Comparison of ENCODE assay signal across 12 cellular contexts in the genomic region with DNA sequence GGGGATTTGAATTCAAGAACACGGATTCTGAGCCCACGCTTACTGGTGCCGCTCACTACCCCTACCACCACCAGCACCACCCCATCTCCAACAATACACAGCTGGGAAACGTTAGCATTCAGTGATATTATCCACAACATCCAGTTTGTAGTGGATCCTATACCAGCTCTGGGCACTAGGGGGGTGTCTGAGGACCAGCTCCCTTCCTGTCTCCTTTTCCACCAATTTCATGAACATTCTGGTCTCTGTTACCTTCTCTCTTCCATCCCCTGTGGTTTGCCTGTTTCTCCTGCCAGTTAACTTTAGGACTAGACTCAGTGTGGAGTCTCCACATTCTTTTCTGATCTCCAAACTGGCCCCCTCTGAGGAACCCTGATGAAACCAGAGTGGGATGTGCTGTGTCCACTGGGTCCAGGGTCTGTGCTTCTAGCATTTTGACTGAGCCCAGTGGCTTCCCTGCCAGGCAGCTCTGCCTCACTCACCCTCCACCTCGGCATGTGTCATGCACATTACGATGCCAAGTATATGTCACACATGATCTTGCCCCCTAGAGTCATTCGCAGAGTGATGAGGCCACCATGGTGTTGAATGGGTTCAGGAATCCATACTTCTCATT.
A peak's percentile ranks its signal among the peaks of the same experiment; 100 is the strongest.
DNase-seq lines count a peak whose midpoint lies in the region; ATAC-seq, FAIRE-seq and TF ChIP-seq lines count a peak whose summit lies in the region.
"Had no signal": no experiment of that assay in that cellular context is flagged by ENCODE, and none has a peak within 500 bp of the region (broad histone marks: within the 10 kb centered on the region; RNA-seq: fewer than 3 reads in every experiment).

No MANE protein-coding gene starts in this region.

- intact Hi-C loops in OCI-LY7 (cut with micrococcal nuclease; ENCODE audit: unreplicated experiment): no loop called here

- H3K9me3 ChIP-seq in A549 (no peaks in the 10 kb centered on the region), OCI-LY7 (ENCODE audit: low read length) (no peaks in the 10 kb centered on the region)
- H3K9me3 ChIP-seq: thyroid gland had no signal

- TF ChIP-seq EP300 in A549 (IDR thresholded peaks at IDR 0.05): no peak

- no peak for TF ChIP-seq POLR2A in A549 (IDR thresholded peaks at IDR 0.05; ENCODE audit: low read length)

- H4K20me1 ChIP-seq in OCI-LY7 (ENCODE audit: insufficient read depth, low read length): no peaks in the 10 kb centered on the region

- H3K4me1 Mint-ChIP-seq in immature natural killer cell: no peaks in the 10 kb centered on the region

- H3K4me3 ChIP-seq in A549: no peak overlapping the region
- H3K4me3 ChIP-seq in OCI-LY7 (ENCODE audit: low read depth, low read length, poor library complexity, severe bottlenecking): no peak overlapping the region
- H3K4me3 ChIP-seq in fibroblast of villous mesenchyme (ENCODE audit: low read depth, low read length): no peak overlapping the region
- H3K4me3 ChIP-seq: thyroid gland had no signal

- POLR2A ChIA-PET in A549 (lab: Yijun Ruan, JAX) (no interaction called here), OCI-LY7 (lab: Charles Lee) (interaction anchor here (1.4 kb wide), 1 partner anchor 17 kb away, joined by 5 read pairs; no protein-coding TSS in a partner anchor)

- H3K27ac ChIP-seq in A549: no peak overlapping the region
- no peak overlapping the region for H3K27ac ChIP-seq in OCI-LY7 (ENCODE audit: low read depth, low read length, poor library complexity, severe bottlenecking)
- H3K27ac ChIP-seq: thyroid gland had no signal

- no peak for TF ChIP-seq RAD21 in A549 (conservative IDR thresholded peaks at IDR 0.05 in 1 of 2, IDR thresholded peaks at IDR 0.05 in 1 of 2)

- H2AFZ ChIP-seq in OCI-LY7 (ENCODE audit: low read length): no peak overlapping the region

- no peak overlapping the region for H3K4me2 ChIP-seq in A549
- no peak overlapping the region for H3K4me2 ChIP-seq in OCI-LY7 (ENCODE audit: low read length)

- no peak for TF ChIP-seq CTCF in A549 (IDR thresholded peaks at IDR 0.05)
- peak; percentile 66 for TF ChIP-seq CTCF in GM12873 (IDR thresholded peaks at IDR 0.05; ENCODE audit: insufficient read depth, low read depth, low read length, missing control alignments)
- TF ChIP-seq CTCF in OCI-LY7 (conservative IDR thresholded peaks at IDR 0.05; ENCODE audit: low read length): peak; percentile 61
- TF ChIP-seq CTCF in fibroblast of villous mesenchyme (IDR thresholded peaks at IDR 0.05; ENCODE audit: insufficient read depth, low read depth, low read length): peak; percentile 75

- H3K27me3 Mint-ChIP-seq in immature natural killer cell (ENCODE audit: low read depth in 3 of 3): peaks cover 6 to 13% (median 10%) of the 10 kb centered on the region in 3 donors

- no peaks in the 10 kb centered on the region for H3K9me2 ChIP-seq in OCI-LY7 (ENCODE audit: insufficient read depth, low read length)

- H3K4me3 Mint-ChIP-seq in immature natural killer cell: no peak overlapping the region

- H3K79me2 ChIP-seq in OCI-LY7 (ENCODE audit: insufficient read depth, low read depth, low read length): no peaks in the 10 kb centered on the region

- H3K4me1 ChIP-seq in A549: no peaks in the 10 kb centered on the region
- no peaks in the 10 kb centered on the region for H3K4me1 ChIP-seq in OCI-LY7 (ENCODE audit: insufficient read depth, low read length, poor library complexity, severe bottlenecking)
- H3K4me1 ChIP-seq: thyroid gland had no signal

- CTCF ChIA-PET in A549 (lab: Yijun Ruan, JAX): interaction anchor here (0.8 to 1.9 kb wide), 3 partner anchors 12 to 209 kb away, joined by 3 to 7 read pairs (median 3); no protein-coding TSS in a partner anchor
- CTCF ChIA-PET in OCI-LY7 (lab: Charles Lee; ENCODE audit: unreplicated experiment): no interaction called here

- in situ Hi-C loops in G401 (cut with HindIII; ENCODE audit: low sequenced_read_pairs): no loop called here

- peak; percentile 68 to 86; a peak in 5 of 6 replicates for ATAC-seq in A549
- no peak for ATAC-seq in HG02798 (IDR thresholded peaks at IDR 0.05; ENCODE audit: poor library complexity, unreplicated experiment)

- no peaks in the 10 kb centered on the region for H3K36me3 ChIP-seq in OCI-LY7 (ENCODE audit: insufficient read depth, low read length)
- H3K36me3 ChIP-seq: thyroid gland had no signal

- no peak overlapping the region for H3K27ac Mint-ChIP-seq in immature natural killer cell

- no TSS peak for BruUV-seq in OCI-LY7 (replicated peaks; lab: Mats Ljungman, UMichigan)

- no peaks in the 10 kb centered on the region for H3K36me3 Mint-ChIP-seq in immature natural killer cell

- DNase-seq in A549 (ENCODE audit: low read depth in 1 of 2, low spot score in 1 of 2) (peak in 1 of 2 experiments; percentile 45), OCI-LY7 (ENCODE audit: low spot score) (peak; percentile 11), fibroblast of villous mesenchyme (ENCODE audit: low read depth) (peak; percentile 6), G401 (ENCODE audit: low spot score) (no peak), immature natural killer cell (no peak), RCC 7860 (ENCODE audit: low spot score) (no peak)
- DNase-seq: activated effector memory CD4-positive, alpha-beta T cell treated with anti-CD3 and anti-CD28 coated beads, Interleukin-2, amount 50 U/mL, for 16 hours; GDM1; Right ventricle myocardium superior had no signal

- 13% methylated on average over 7 of the region's 7 CpGs for WGBS in A549 (ENCODE audit: missing lambda C conversion rate)

- H3K9me3 Mint-ChIP-seq in immature natural killer cell: peaks cover 0 to 3% (median 0%) of the 10 kb centered on the region in 6 donors

- FAIRE-seq in A549 (lab: Jason Lieb, UNC): no peak
- FAIRE-seq in RCC 7860 (lab: Jason Lieb, UNC): no peak

TF ChIP-seq in A549, 52 proteins besides CTCF, POLR2A, EP300 and RAD21:
- TF ChIP-seq EHF (CRISPR knock-in tag; IDR thresholded peaks at IDR 0.05) (no peak), JUN (IDR thresholded peaks at IDR 0.05) (no peak), RARB (CRISPR knock-in tag; IDR thresholded peaks at IDR 0.05) (no peak), POLR2AphosphoS2 (conservative IDR thresholded peaks at IDR 0.05; ENCODE audit: low read length) (no peak), HEYL (CRISPR knock-in tag; IDR thresholded peaks at IDR 0.05) (no peak), RCOR1 (IDR thresholded peaks at IDR 0.05; ENCODE audit: low read depth, low read length) (no peak), RNF2 (IDR thresholded peaks at IDR 0.05; ENCODE audit: borderline replicate concordance, low read depth) (no peak), CBX8 (IDR thresholded peaks at IDR 0.05) (no peak), JUNB (IDR thresholded peaks at IDR 0.05) (no peak)
- TF ChIP-seq, protein P1, sequence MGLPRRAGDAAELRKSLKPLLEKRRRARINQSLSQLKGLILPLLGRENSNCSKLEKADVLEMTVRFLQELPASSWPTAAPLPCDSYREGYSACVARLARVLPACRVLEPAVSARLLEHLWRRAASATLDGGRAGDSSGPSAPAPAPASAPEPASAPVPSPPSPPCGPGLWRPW (IDR thresholded peaks at IDR 0.05): no peak
- TF ChIP-seq, protein P2, sequence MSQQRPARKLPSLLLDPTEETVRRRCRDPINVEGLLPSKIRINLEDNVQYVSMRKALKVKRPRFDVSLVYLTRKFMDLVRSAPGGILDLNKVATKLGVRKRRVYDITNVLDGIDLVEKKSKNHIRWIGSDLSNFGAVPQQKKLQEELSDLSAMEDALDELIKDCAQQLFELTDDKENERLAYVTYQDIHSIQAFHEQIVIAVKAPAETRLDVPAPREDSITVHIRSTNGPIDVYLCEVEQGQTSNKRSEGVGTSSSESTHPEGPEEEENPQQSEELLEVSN (IDR thresholded peaks at IDR 0.05; ENCODE audit: borderline replicate concordance, low read depth): no peak

Comparison
In these comparisons a context has a peak if more than half of its experiments do, and no peak if none do; other contexts are left out.
1. DNase-seq: peak in OCI-LY7 (single experiment) and fibroblast of villous mesenchyme (single experiment); none in G401 (single experiment), immature natural killer cell (0 of 3) and RCC 7860 (single experiment).